Comparison of ENCODE assay signal across 29 cellular contexts in the genomic region with DNA sequence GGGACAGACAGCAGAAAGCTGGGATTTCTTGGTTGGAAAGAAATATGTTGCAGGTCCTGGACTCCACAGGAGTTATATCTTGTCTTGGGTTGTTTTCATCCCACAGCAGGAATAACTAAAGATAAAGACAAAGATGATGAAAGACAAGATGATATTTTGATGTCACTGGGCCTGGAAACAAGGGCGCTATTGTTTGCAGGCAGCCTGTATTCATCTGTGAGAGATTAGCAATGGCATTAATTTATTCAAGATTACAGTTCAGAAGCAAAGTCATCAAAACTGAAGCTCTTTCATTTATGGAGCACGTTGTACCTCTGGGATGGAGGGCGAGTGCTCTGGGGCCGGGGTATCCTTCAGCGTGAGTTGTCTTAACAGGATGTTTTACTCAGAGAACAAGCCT.
"Had no signal": no experiment of that assay in that cellular context is flagged by ENCODE, and none has a peak within 500 bp of the region (broad histone marks: within the 10 kb centered on the region; RNA-seq: fewer than 3 reads in every experiment).

No MANE protein-coding gene starts in this region.

- H3K9me3 ChIP-seq: ascending aorta, MG63 had no signal

- H3K36me3 ChIP-seq: ascending aorta, cardiac muscle cell, MG63, WERI-Rb-1 had no signal

- H3K27ac Mint-ChIP-seq: activated CD8-positive, alpha-beta T cell treated with anti-CD3 and anti-CD28 coated beads for 36 hours; activated naive CD8-positive, alpha-beta T cell treated with anti-CD3 and anti-CD28 coated beads for 36 hours; activated T-cell treated with anti-CD3 and anti-CD28 coated beads, Interleukin-2, amount 50 U/mL, for 72 hours; activated T-helper 17 cell treated with anti-CD3 and anti-CD28 coated beads, Interleukin-2, amount 50 U/mL, for 72 hours; IgD-negative memory B cell had no signal

- H3K4me3 Mint-ChIP-seq: activated CD8-positive, alpha-beta T cell treated with anti-CD3 and anti-CD28 coated beads for 36 hours; activated naive CD8-positive, alpha-beta T cell treated with anti-CD3 and anti-CD28 coated beads for 36 hours; activated T-cell treated with anti-CD3 and anti-CD28 coated beads, Interleukin-2, amount 50 U/mL, for 72 hours; activated T-helper 17 cell treated with anti-CD3 and anti-CD28 coated beads, Interleukin-2, amount 50 U/mL, for 72 hours had no signal

- H3K4me1 Mint-ChIP-seq: activated naive CD8-positive, alpha-beta T cell treated with anti-CD3 and anti-CD28 coated beads for 36 hours; activated T-helper 17 cell treated with anti-CD3 and anti-CD28 coated beads, Interleukin-2, amount 50 U/mL, for 72 hours; IgD-negative memory B cell had no signal

- H3K27me3 Mint-ChIP-seq: activated CD8-positive, alpha-beta T cell treated with anti-CD3 and anti-CD28 coated beads for 36 hours; activated T-helper 17 cell treated with anti-CD3 and anti-CD28 coated beads, Interleukin-2, amount 50 U/mL, for 72 hours; IgD-negative memory B cell had no signal

- ATAC-seq: activated CD8-positive, alpha-beta T cell treated with anti-CD3 and anti-CD28 coated beads for 36 hours; activated T-cell treated with anti-CD3 and anti-CD28 coated beads, Interleukin-2, amount 50 U/mL, for 72 hours; activated T-helper 17 cell treated with anti-CD3 and anti-CD28 coated beads, Interleukin-2, amount 50 U/mL, for 72 hours; Panc1 had no signal

- H3K4me3 ChIP-seq: ascending aorta, cardiac muscle cell, MG63, SK-N-MC had no signal

- H3K4me1 ChIP-seq: ascending aorta had no signal

- DNase-seq: activated CD4-positive, alpha-beta T cell treated with anti-CD3 and anti-CD28 coated beads for 1 hour; activated CD4-positive, alpha-beta T cell treated with anti-CD3 and anti-CD28 coated beads for 48 hours; activated CD4-positive, alpha-beta T cell treated with anti-CD3 and anti-CD28 coated beads, Interleukin-2, amount 50 U/mL, for 4 hours; activated CD4-positive, CD25-positive, alpha-beta regulatory T cell; activated CD8-positive, alpha-beta T cell treated with anti-CD3 and anti-CD28 coated beads for 36 hours; activated effector memory CD4-positive, alpha-beta T cell treated with anti-CD3 and anti-CD28 coated beads, Interleukin-2, amount 50 U/mL, for 16 hours; activated naive CD4-positive, alpha-beta T cell; activated naive CD4-positive, alpha-beta T cell treated with anti-CD3 and anti-CD28 coated beads, Interleukin-2, amount 50 U/mL, for 16 hours; activated naive CD8-positive, alpha-beta T cell treated with anti-CD3 and anti-CD28 coated beads for 36 hours; activated T-cell treated with anti-CD3 and anti-CD28 coated beads, Interleukin-2, amount 50 U/mL, for 1 hour; activated T-cell treated with anti-CD3 and anti-CD28 coated beads, Interleukin-2, amount 50 U/mL, for 72 hours; amygdala; KBM-7; MG63; NCI-H1048; NCI-H1105 treated with DMSO at 0.1 percent for 48 hours; NCI-H1436 treated with DMSO at 0.1 percent for 48 hours; NCI-H1694 treated with DMSO at 0.1 percent for 48 hours; NCI-H2029; NCI-H345; NCI-H524 treated with DMSO at 0.1 percent for 48 hours; T1000; WERI-Rb-1 had no signal

- H3K36me3 Mint-ChIP-seq: activated naive CD8-positive, alpha-beta T cell treated with anti-CD3 and anti-CD28 coated beads for 36 hours; IgD-negative memory B cell had no signal

- H3K27me3 ChIP-seq: ascending aorta, cardiac muscle cell, MG63 had no signal

- H3K27ac ChIP-seq: ascending aorta, cardiac muscle cell, SK-N-MC, WERI-Rb-1 had no signal
